ENCODE assay signal across 15 cellular contexts in the genomic region with DNA sequence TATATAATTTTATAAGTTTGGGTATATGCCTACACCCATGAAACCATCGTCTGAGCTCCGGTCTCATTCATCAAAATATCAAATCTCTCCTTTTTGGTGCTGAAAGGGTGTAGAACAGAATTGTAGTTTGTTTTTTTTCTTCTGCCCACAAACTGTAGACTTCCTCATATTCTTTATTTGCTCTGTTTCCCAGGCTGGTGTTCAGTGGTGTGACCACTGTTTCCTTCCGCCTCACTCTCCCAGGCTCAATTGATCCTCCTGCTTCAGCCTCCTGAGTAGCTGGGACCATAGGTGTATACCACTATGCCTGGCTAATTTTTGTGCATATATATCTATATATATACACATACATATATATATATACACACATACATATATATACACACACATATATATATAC.
"Had no signal": no experiment of that assay in that cellular context is flagged by ENCODE, and none has a peak within 500 bp of the region (broad histone marks: within the 10 kb centered on the region; RNA-seq: fewer than 3 reads in every experiment).

No MANE protein-coding gene starts in this region.

- DNase-seq: activated CD4-positive, alpha-beta T cell treated with anti-CD3 and anti-CD28 coated beads for 36 hours; activated CD8-positive, alpha-beta memory T cell treated with anti-CD3 and anti-CD28 coated beads, Interleukin-2, amount 50 U/mL, for 4 hours; activated CD8-positive, alpha-beta T cell treated with anti-CD3 and anti-CD28 coated beads for 36 hours; activated naive CD4-positive, alpha-beta T cell treated with anti-CD3 and anti-CD28 coated beads for 36 hours; glutamatergic neuron; left colon; nephron progenitor cell; psoas muscle; right lobe of liver; spleen; stimulated activated CD4-positive, alpha-beta T cell treated with anti-CD3 and anti-CD28 coated beads, Interleukin-1b, Interleukin-23, amount 100 ng/mL, for 48 hours; stimulated activated naive CD4-positive, alpha-beta T cell treated with Interleukin-2 at 50 U/mL for 16 hours had no signal

- ATAC-seq: activated CD4-positive, alpha-beta T cell treated with anti-CD3 and anti-CD28 coated beads for 36 hours; activated CD8-positive, alpha-beta T cell treated with anti-CD3 and anti-CD28 coated beads for 36 hours; left colon; psoas muscle had no signal

- H3K27ac ChIP-seq: cardiac muscle cell, esophagus muscularis mucosa, psoas muscle, right lobe of liver, spleen, VCaP had no signal

- H3K27me3 ChIP-seq: cardiac muscle cell, esophagus muscularis mucosa, right lobe of liver, spleen had no signal

- H3K36me3 ChIP-seq: cardiac muscle cell, esophagus muscularis mucosa, right lobe of liver, spleen had no signal

- H3K9me3 ChIP-seq: right lobe of liver had no signal

- H3K4me1 ChIP-seq: esophagus muscularis mucosa, psoas muscle, right lobe of liver, spleen had no signal

- H3K4me3 ChIP-seq: cardiac muscle cell, esophagus muscularis mucosa, psoas muscle, right lobe of liver, spleen had no signal
